ENCODE assay signal across 14 cellular contexts in the genomic region with DNA sequence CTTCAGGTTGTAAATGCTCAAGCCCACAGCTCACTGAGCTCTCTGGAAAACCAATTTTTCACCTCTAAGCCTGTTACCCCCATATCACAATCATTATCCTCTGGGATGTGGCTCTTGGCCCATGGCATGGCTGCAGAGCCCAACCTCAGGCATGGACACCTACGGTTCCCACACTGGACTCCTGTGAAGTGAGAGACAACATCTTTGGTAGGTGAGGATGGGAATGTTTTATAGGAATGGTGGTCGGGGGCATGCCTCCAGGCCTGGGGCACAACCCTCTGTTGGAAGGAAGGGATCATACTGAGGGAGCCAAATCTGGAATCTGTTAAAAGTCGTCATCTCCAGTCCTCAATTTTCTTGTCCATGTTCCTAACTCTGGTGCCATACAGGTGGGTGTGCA.
A peak's percentile ranks its signal among the peaks of the same experiment; 100 is the strongest.
DNase-seq lines count a peak whose midpoint lies in the region; ATAC-seq and TF ChIP-seq lines count a peak whose summit lies in the region.
"Had no signal": no experiment of that assay in that cellular context is flagged by ENCODE, and none has a peak within 500 bp of the region (broad histone marks: within the 10 kb centered on the region; RNA-seq: fewer than 3 reads in every experiment).

No MANE protein-coding gene starts in this region.

- CTCF ChIA-PET in activated CD8-positive, alpha-beta T cell treated with anti-CD3 and anti-CD28 coated beads, Interleukin-2, amount 10 ng/mL, durations not matched to agents 7 days and 5 days (lab: Charles Lee): no interaction called here
- CTCF ChIA-PET in activated CD8-positive, alpha-beta T cell treated with anti-CD3 and anti-CD28 coated beads for 36 hours (lab: Charles Lee): no interaction called here

- DNase-seq in activated CD8-positive, alpha-beta T cell treated with anti-CD3 and anti-CD28 coated beads, Interleukin-2, amount 10 ng/mL, durations not matched to agents 7 days and 5 days: peak; percentile 5
- no peak for DNase-seq in activated CD8-positive, alpha-beta T cell treated with anti-CD3 and anti-CD28 coated beads for 36 hours
- DNase-seq in coronary artery (ENCODE audit: low spot score) (peak; percentile 29), left lobe of liver (ENCODE audit: low spot score) (peak; percentile 21), vagina (ENCODE audit: extremely low spot score in 2 of 2) (peak; percentile 16 to 54), DMS153 treated with DMSO at 0.1 percent for 48 hours (lab: John Stamatoyannopoulos, UW; ENCODE audit: unreplicated experiment) (no peak), NCI-H146 (lab: John Stamatoyannopoulos, UW) (no peak)
- DNase-seq: H7, IMR-90 had no signal

- POLR2A ChIA-PET in activated CD8-positive, alpha-beta T cell treated with anti-CD3 and anti-CD28 coated beads, Interleukin-2, amount 10 ng/mL, durations not matched to agents 7 days and 5 days (lab: Charles Lee): no interaction called here
- POLR2A ChIA-PET in activated CD8-positive, alpha-beta T cell treated with anti-CD3 and anti-CD28 coated beads for 36 hours (lab: Charles Lee): no interaction called here

- H3K9me3 ChIP-seq in vagina: no peaks in the 10 kb centered on the region
- H3K9me3 ChIP-seq: BLaER1 had no signal

- H3K27me3 ChIP-seq in vagina: no peaks in the 10 kb centered on the region
- H3K27me3 ChIP-seq: BLaER1 had no signal

- H3K27ac ChIP-seq in coronary artery: no peak overlapping the region
- no peak overlapping the region for H3K27ac ChIP-seq in vagina
- H3K27ac ChIP-seq: 22Rv1, BLaER1 had no signal

- H3K4me3 ChIP-seq in coronary artery (no peak overlapping the region), vagina (no peak overlapping the region)
- H3K4me3 ChIP-seq: BLaER1, GM12878, GM23338 had no signal

- no peak for ATAC-seq in activated CD8-positive, alpha-beta T cell treated with anti-CD3 and anti-CD28 coated beads, Interleukin-2, amount 10 ng/mL, durations not matched to agents 7 days and 5 days
- ATAC-seq in activated CD8-positive, alpha-beta T cell treated with anti-CD3 and anti-CD28 coated beads for 36 hours: no peak
- ATAC-seq in left lobe of liver: no peak
- ATAC-seq in HG02981 (IDR thresholded peaks at IDR 0.05; ENCODE audit: unreplicated experiment): no peak
- ATAC-seq: GM12878, GM23338 had no signal

- no peaks in the 10 kb centered on the region for H3K36me3 Mint-ChIP-seq in activated CD8-positive, alpha-beta T cell treated with anti-CD3 and anti-CD28 coated beads, Interleukin-2, amount 10 ng/mL, durations not matched to agents 7 days and 5 days (ENCODE audit: low read depth)
- no peaks in the 10 kb centered on the region for H3K36me3 Mint-ChIP-seq in activated CD8-positive, alpha-beta T cell treated with anti-CD3 and anti-CD28 coated beads for 36 hours (ENCODE audit: low read depth)

- TF ChIP-seq CTCF in activated CD8-positive, alpha-beta T cell treated with anti-CD3 and anti-CD28 coated beads for 36 hours (IDR thresholded peaks at IDR 0.05): no peak
- no peak for TF ChIP-seq CTCF in coronary artery (IDR thresholded peaks at IDR 0.05)
- TF ChIP-seq CTCF in vagina (IDR thresholded peaks at IDR 0.05): no peak

- H3K36me3 ChIP-seq in vagina: no peaks in the 10 kb centered on the region
- H3K36me3 ChIP-seq: BLaER1 had no signal

- no peaks in the 10 kb centered on the region for H3K9me3 Mint-ChIP-seq in activated CD8-positive, alpha-beta T cell treated with anti-CD3 and anti-CD28 coated beads, Interleukin-2, amount 10 ng/mL, durations not matched to agents 7 days and 5 days (ENCODE audit: insufficient read depth)
- no peaks in the 10 kb centered on the region for H3K9me3 Mint-ChIP-seq in activated CD8-positive, alpha-beta T cell treated with anti-CD3 and anti-CD28 coated beads for 36 hours
- H3K9me3 Mint-ChIP-seq: GM23338 had no signal

- peaks cover 9% of the 10 kb centered on the region for H3K27me3 Mint-ChIP-seq in activated CD8-positive, alpha-beta T cell treated with anti-CD3 and anti-CD28 coated beads, Interleukin-2, amount 10 ng/mL, durations not matched to agents 7 days and 5 days (ENCODE audit: low read depth)
- H3K27me3 Mint-ChIP-seq in activated CD8-positive, alpha-beta T cell treated with anti-CD3 and anti-CD28 coated beads for 36 hours: no peaks in the 10 kb centered on the region

- H3K4me3 Mint-ChIP-seq in activated CD8-positive, alpha-beta T cell treated with anti-CD3 and anti-CD28 coated beads, Interleukin-2, amount 10 ng/mL, durations not matched to agents 7 days and 5 days: no peak overlapping the region
- no peak overlapping the region for H3K4me3 Mint-ChIP-seq in activated CD8-positive, alpha-beta T cell treated with anti-CD3 and anti-CD28 coated beads for 36 hours
- H3K4me3 Mint-ChIP-seq: GM23338 had no signal

- intact Hi-C loops in activated CD8-positive, alpha-beta T cell treated with anti-CD3 and anti-CD28 coated beads for 36 hours (cut with micrococcal nuclease): no loop called here
- intact Hi-C loops in vagina (cut with DNase I): no loop called here

- H3K4me1 ChIP-seq in vagina: peaks cover 8% of the 10 kb centered on the region

- no peak overlapping the region for H3K27ac Mint-ChIP-seq in activated CD8-positive, alpha-beta T cell treated with anti-CD3 and anti-CD28 coated beads, Interleukin-2, amount 10 ng/mL, durations not matched to agents 7 days and 5 days
- H3K27ac Mint-ChIP-seq in activated CD8-positive, alpha-beta T cell treated with anti-CD3 and anti-CD28 coated beads for 36 hours: no peak overlapping the region
- H3K27ac Mint-ChIP-seq: GM23338 had no signal

- TF ChIP-seq POLR2A in vagina (IDR thresholded peaks at IDR 0.05): no peak

- no peaks in the 10 kb centered on the region for H3K4me1 Mint-ChIP-seq in activated CD8-positive, alpha-beta T cell treated with anti-CD3 and anti-CD28 coated beads, Interleukin-2, amount 10 ng/mL, durations not matched to agents 7 days and 5 days (ENCODE audit: low read depth)
- H3K4me1 Mint-ChIP-seq in activated CD8-positive, alpha-beta T cell treated with anti-CD3 and anti-CD28 coated beads for 36 hours (ENCODE audit: low read depth): no peaks in the 10 kb centered on the region

Comparison
In these comparisons a context has a peak if more than half of its experiments do, and no peak if none do; other contexts are left out.
1. DNase-seq: peak in activated CD8-positive, alpha-beta T cell treated with anti-CD3 and anti-CD28 coated beads, Interleukin-2, amount 10 ng/mL, durations not matched to agents 7 days and 5 days (single experiment), coronary artery (single experiment), left lobe of liver (single experiment) and vagina (2 of 2); none in activated CD8-positive, alpha-beta T cell treated with anti-CD3 and anti-CD28 coated beads for 36 hours (single experiment), DMS153 treated with DMSO at 0.1 percent for 48 hours (single experiment) and NCI-H146 (single experiment).